Comparison of ENCODE assay signal across 1 cellular context in the genomic region with DNA sequence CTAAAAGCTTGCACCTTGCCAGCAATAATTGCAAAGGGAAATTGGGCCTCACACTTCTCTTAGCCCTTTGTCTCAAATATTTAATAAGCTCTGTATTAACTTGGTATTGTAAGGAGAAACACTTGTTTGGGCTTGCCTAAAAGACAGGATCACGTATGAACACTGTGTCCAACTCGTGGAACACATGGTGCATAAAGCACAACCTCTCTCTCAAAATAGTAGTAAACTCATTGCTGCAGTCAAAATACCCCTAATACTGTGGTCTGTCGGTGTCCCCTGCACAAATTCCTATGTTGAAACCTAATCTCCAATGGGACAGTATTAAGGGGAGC.
A peak's percentile ranks its signal among the peaks of the same experiment; 100 is the strongest.
TF ChIP-seq lines count a peak whose summit lies in the region.

No MANE protein-coding gene starts in this region.

TF ChIP-seq in HepG2, 621 proteins besides CTCF, POLR2A, EP300 and RAD21 (continues in another document):
- TF ChIP-seq ZNF282 (IDR thresholded peaks at IDR 0.05; ENCODE audit: partially characterized antibody) (no peak), LRRFIP1 (CRISPR knock-in tag; conservative IDR thresholded peaks at IDR 0.05) (no peak), FOXO4 (CRISPR knock-in tag; conservative IDR thresholded peaks at IDR 0.05) (no peak), RORA (CRISPR knock-in tag; IDR thresholded peaks at IDR 0.05) (no peak), ZNF383 (CRISPR knock-in tag; IDR thresholded peaks at IDR 0.05; ENCODE audit: borderline replicate concordance) (0 out of 2 replicates have a peak, but pooled peaks have one; percentile 40), ZNF235 (CRISPR knock-in tag; IDR thresholded peaks at IDR 0.05; ENCODE audit: borderline replicate concordance) (no peak), ZNF780A (CRISPR knock-in tag; IDR thresholded peaks at IDR 0.05) (no peak), ZNF33A (CRISPR knock-in tag; IDR thresholded peaks at IDR 0.05; ENCODE audit: borderline replicate concordance) (no peak), TP53 (CRISPR knock-in tag; conservative IDR thresholded peaks at IDR 0.05) (no peak), ELF4 (CRISPR knock-in tag; IDR thresholded peaks at IDR 0.05; ENCODE audit: borderline replicate concordance) (0 out of 2 replicates have a peak, but pooled peaks have one; percentile 1), ZNF605 (CRISPR knock-in tag; IDR thresholded peaks at IDR 0.05) (no peak), ZNF275 (CRISPR knock-in tag; IDR thresholded peaks at IDR 0.05; ENCODE audit: borderline replicate concordance) (no peak), ZNF766 (CRISPR knock-in tag; IDR thresholded peaks at IDR 0.05; ENCODE audit: borderline replicate concordance) (no peak), KAT8 (CRISPR knock-in tag; IDR thresholded peaks at IDR 0.05) (no peak), ATF1 (CRISPR knock-in tag; IDR thresholded peaks at IDR 0.05) (peak; percentile 81; the same call in 1 of the 2 replicates), AKNA (CRISPR knock-in tag; IDR thresholded peaks at IDR 0.05; ENCODE audit: borderline replicate concordance) (no peak), NONO (IDR thresholded peaks at IDR 0.05) (no peak), NONO (CRISPR knock-in tag; conservative IDR thresholded peaks at IDR 0.05) (no peak), HOXA7 (CRISPR knock-in tag; IDR thresholded peaks at IDR 0.05) (no peak), ZNF335 (CRISPR knock-in tag; IDR thresholded peaks at IDR 0.05) (0 out of 2 replicates have a peak, but pooled peaks have one; percentile 1), ZNF264 (CRISPR knock-in tag; IDR thresholded peaks at IDR 0.05) (0 out of 2 replicates have a peak, but pooled peaks have one; percentile 76), ZBTB34 (CRISPR knock-in tag; IDR thresholded peaks at IDR 0.05) (0 out of 2 replicates have a peak, but pooled peaks have one; percentile 22)
- TF ChIP-seq, protein P1, sequence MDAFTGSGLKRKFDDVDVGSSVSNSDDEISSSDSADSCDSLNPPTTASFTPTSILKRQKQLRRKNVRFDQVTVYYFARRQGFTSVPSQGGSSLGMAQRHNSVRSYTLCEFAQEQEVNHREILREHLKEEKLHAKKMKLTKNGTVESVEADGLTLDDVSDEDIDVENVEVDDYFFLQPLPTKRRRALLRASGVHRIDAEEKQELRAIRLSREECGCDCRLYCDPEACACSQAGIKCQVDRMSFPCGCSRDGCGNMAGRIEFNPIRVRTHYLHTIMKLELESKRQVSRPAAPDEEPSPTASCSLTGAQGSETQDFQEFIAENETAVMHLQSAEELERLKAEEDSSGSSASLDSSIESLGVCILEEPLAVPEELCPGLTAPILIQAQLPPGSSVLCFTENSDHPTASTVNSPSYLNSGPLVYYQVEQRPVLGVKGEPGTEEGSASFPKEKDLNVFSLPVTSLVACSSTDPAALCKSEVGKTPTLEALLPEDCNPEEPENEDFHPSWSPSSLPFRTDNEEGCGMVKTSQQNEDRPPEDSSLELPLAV (CRISPR knock-in tag; conservative IDR thresholded peaks at IDR 0.05; ENCODE audit: low read depth), result no peak
- TF ChIP-seq, protein P2, sequence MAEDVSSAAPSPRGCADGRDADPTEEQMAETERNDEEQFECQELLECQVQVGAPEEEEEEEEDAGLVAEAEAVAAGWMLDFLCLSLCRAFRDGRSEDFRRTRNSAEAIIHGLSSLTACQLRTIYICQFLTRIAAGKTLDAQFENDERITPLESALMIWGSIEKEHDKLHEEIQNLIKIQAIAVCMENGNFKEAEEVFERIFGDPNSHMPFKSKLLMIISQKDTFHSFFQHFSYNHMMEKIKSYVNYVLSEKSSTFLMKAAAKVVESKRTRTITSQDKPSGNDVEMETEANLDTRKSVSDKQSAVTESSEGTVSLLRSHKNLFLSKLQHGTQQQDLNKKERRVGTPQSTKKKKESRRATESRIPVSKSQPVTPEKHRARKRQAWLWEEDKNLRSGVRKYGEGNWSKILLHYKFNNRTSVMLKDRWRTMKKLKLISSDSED (CRISPR knock-in tag; IDR thresholded peaks at IDR 0.05), result no peak
- TF ChIP-seq, protein P3, sequence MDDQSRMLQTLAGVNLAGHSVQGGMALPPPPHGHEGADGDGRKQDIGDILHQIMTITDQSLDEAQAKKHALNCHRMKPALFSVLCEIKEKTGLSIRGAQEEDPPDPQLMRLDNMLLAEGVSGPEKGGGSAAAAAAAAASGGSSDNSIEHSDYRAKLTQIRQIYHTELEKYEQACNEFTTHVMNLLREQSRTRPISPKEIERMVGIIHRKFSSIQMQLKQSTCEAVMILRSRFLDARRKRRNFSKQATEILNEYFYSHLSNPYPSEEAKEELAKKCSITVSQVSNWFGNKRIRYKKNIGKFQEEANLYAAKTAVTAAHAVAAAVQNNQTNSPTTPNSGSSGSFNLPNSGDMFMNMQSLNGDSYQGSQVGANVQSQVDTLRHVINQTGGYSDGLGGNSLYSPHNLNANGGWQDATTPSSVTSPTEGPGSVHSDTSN (CRISPR knock-in tag; IDR thresholded peaks at IDR 0.05; ENCODE audit: borderline replicate concordance), result no peak
- TF ChIP-seq, protein P4, sequence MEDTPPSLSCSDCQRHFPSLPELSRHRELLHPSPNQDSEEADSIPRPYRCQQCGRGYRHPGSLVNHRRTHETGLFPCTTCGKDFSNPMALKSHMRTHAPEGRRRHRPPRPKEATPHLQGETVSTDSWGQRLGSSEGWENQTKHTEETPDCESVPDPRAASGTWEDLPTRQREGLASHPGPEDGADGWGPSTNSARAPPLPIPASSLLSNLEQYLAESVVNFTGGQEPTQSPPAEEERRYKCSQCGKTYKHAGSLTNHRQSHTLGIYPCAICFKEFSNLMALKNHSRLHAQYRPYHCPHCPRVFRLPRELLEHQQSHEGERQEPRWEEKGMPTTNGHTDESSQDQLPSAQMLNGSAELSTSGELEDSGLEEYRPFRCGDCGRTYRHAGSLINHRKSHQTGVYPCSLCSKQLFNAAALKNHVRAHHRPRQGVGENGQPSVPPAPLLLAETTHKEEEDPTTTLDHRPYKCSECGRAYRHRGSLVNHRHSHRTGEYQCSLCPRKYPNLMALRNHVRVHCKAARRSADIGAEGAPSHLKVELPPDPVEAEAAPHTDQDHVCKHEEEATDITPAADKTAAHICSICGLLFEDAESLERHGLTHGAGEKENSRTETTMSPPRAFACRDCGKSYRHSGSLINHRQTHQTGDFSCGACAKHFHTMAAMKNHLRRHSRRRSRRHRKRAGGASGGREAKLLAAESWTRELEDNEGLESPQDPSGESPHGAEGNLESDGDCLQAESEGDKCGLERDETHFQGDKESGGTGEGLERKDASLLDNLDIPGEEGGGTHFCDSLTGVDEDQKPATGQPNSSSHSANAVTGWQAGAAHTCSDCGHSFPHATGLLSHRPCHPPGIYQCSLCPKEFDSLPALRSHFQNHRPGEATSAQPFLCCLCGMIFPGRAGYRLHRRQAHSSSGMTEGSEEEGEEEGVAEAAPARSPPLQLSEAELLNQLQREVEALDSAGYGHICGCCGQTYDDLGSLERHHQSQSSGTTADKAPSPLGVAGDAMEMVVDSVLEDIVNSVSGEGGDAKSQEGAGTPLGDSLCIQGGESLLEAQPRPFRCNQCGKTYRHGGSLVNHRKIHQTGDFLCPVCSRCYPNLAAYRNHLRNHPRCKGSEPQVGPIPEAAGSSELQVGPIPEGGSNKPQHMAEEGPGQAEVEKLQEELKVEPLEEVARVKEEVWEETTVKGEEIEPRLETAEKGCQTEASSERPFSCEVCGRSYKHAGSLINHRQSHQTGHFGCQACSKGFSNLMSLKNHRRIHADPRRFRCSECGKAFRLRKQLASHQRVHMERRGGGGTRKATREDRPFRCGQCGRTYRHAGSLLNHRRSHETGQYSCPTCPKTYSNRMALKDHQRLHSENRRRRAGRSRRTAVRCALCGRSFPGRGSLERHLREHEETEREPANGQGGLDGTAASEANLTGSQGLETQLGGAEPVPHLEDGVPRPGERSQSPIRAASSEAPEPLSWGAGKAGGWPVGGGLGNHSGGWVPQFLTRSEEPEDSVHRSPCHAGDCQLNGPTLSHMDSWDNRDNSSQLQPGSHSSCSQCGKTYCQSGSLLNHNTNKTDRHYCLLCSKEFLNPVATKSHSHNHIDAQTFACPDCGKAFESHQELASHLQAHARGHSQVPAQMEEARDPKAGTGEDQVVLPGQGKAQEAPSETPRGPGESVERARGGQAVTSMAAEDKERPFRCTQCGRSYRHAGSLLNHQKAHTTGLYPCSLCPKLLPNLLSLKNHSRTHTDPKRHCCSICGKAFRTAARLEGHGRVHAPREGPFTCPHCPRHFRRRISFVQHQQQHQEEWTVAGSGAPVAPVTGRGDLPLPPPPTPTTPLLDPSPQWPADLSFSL (CRISPR knock-in tag; IDR thresholded peaks at IDR 0.05), result no peak
